1 cellular context compared by ENCODE assay signal in genomic region chr7:50307368-50308012, GRCh38.
TF ChIP-seq lines count a peak whose summit lies in the region.

No MANE protein-coding gene starts in this region.

TF ChIP-seq in K562, 482 proteins besides CTCF, POLR2A, EP300 and RAD21 (continued from another document and continues in another):
- TF ChIP-seq RERE (CRISPR knock-in tag; IDR thresholded peaks at IDR 0.05; ENCODE audit: borderline replicate concordance) (no peak), CREBBP (IDR thresholded peaks at IDR 0.05; ENCODE audit: low read depth, low read length) (no peak), ZNF655 (CRISPR knock-in tag; IDR thresholded peaks at IDR 0.05) (0 out of 2 replicates have a peak, but pooled peaks have one; percentile 24), CSDE1 (IDR thresholded peaks at IDR 0.05) (0 out of 4 replicates have a peak, but pooled peaks of 1 of the 2 experiments have one; percentile 26), FOS (IDR thresholded peaks at IDR 0.05; ENCODE audit: extremely low read depth, insufficient read length) (no peak), AFF1 (IDR thresholded peaks at IDR 0.05; ENCODE audit: low read depth in 1 of 2, partially characterized antibody in 2 of 2) (peak in 1 of 2 experiments; percentile 19), MTA2 (IDR thresholded peaks at IDR 0.05; ENCODE audit: low read depth) (no peak), PYGO2 (tag; IDR thresholded peaks at IDR 0.05) (no peak), MED1 (CRISPR knock-in tag; IDR thresholded peaks at IDR 0.05; ENCODE audit: borderline replicate concordance) (no peak), TSHZ1 (CRISPR knock-in tag; IDR thresholded peaks at IDR 0.05) (no peak), PKNOX1 (IDR thresholded peaks at IDR 0.05) (peak; percentile 77), HIVEP1 (CRISPR knock-in tag; IDR thresholded peaks at IDR 0.05) (0 out of 2 replicates have a peak, but pooled peaks have one; percentile 28), C11orf30 (IDR thresholded peaks at IDR 0.05; ENCODE audit: low read depth) (peak; percentile 83), ZNF830 (CRISPR knock-in tag; IDR thresholded peaks at IDR 0.05) (no peak), MGA (IDR thresholded peaks at IDR 0.05) (0 out of 2 replicates have a peak, but pooled peaks have one; percentile 6), SMARCA4 (IDR thresholded peaks at IDR 0.05) (peak; percentile 28; the same call in 1 of the 2 replicates), ETS2 (tag; IDR thresholded peaks at IDR 0.05; ENCODE audit: borderline replicate concordance, poor library complexity, severe bottlenecking) (no peak), IFI16 (CRISPR knock-in tag; IDR thresholded peaks at IDR 0.05) (no peak), DEAF1 (CRISPR knock-in tag; IDR thresholded peaks at IDR 0.05) (no peak; the same call in 1 of the 2 replicates)
